Comparison of ENCODE assay signal across 7 cellular contexts in the genomic region with DNA sequence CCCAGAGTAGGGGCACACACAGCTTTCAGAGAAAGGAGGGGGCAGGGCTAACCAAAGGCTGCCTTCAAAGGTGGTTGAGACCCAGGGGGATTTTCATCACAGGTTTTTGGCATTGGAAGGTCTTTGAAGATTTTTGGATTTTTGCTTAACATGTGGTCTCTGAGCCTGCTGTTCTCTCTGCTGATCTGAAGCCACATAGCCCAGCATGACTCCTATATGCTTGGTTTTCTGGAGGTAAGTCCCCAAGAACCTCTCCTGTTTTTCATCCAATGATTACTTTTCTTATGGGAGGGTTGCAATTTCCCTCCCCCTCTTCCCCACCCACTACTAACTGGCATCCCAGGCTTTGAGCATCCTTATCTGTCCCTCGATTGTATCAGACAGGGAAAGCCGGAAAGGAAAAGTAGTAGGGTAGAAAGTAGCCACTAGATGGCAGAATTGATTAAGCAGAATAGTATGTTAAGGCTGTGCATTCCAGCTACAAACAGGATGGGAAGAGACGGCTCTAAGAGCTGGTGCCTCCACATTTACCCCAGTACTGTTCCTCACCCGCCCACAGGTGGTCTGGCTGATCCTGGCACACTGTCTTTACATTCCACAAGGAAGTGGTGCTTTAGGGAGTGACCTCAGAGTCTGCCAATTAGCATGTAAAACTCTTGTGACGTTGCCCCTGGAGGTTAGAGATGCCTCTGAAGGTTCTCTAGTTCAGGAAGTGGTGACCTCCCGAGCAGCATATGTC.
DNase-seq lines count a peak whose midpoint lies in the region; ATAC-seq and TF ChIP-seq lines count a peak whose summit lies in the region.

No MANE protein-coding gene starts in this region.

- no peak overlapping the region for H3K27ac Mint-ChIP-seq in activated T-helper 2 cell treated with anti-CD3 and anti-CD28 coated beads, Interferon-gamma antibody, Interleukin-2, Interleukin-4, amounts not matched to agents 10 μg/mL and 5 μg/mL and 100 μg/mL, durations not matched to agents 14 hours and 24 hours and 36 hours

- H3K27me3 ChIP-seq in cardiac muscle cell = no peaks in the 10 kb centered on the region

- DNase-seq in EL = peak; percentile 70
- peak; percentile 80 for DNase-seq in NCI-H345 (lab: John Stamatoyannopoulos, UW)
- DNase-seq in activated T-helper 2 cell treated with anti-CD3 and anti-CD28 coated beads, Interferon-gamma antibody, Interleukin-2, Interleukin-4, amounts not matched to agents 10 μg/mL and 5 μg/mL and 100 μg/mL, durations not matched to agents 14 hours and 24 hours and 36 hours (ENCODE audit: low spot score) = no peak
- DNase-seq in cardiac muscle cell (ENCODE audit: low read depth in 1 of 2, low spot score in 1 of 2) = peak; percentile 73 to 74
- DNase-seq in renal cortical epithelial cell (ENCODE audit: low read depth) = peak; percentile 61

- intact Hi-C loops in activated T-helper 2 cell treated with anti-CD3 and anti-CD28 coated beads, Interferon-gamma antibody, Interleukin-2, Interleukin-4, amounts not matched to agents 10 μg/mL and 5 μg/mL and 100 μg/mL, durations not matched to agents 14 hours and 24 hours and 36 hours (cut with micrococcal nuclease) = loop anchor here (1.0 to 5.0 kb wide), 2 partner anchors 455 to 841 kb away; no protein-coding TSS in a partner anchor

- H3K9me3 Mint-ChIP-seq in activated T-helper 2 cell treated with anti-CD3 and anti-CD28 coated beads, Interferon-gamma antibody, Interleukin-2, Interleukin-4, amounts not matched to agents 10 μg/mL and 5 μg/mL and 100 μg/mL, durations not matched to agents 14 hours and 24 hours and 36 hours = no peaks in the 10 kb centered on the region

- no peak overlapping the region for H3K27ac ChIP-seq in cardiac muscle cell

- no peaks in the 10 kb centered on the region for H3K9me3 ChIP-seq in cardiac muscle cell (ENCODE audit: low read depth)

- no peak overlapping the region for H3K4me3 ChIP-seq in cardiac muscle cell

- ATAC-seq in GM19463 (IDR thresholded peaks at IDR 0.05; ENCODE audit: unreplicated experiment) (peak; percentile 91), HG03439 (IDR thresholded peaks at IDR 0.05; ENCODE audit: unreplicated experiment) (peak; percentile 87)

- H3K4me1 ChIP-seq in cardiac muscle cell (ENCODE audit: low read depth) = no peaks in the 10 kb centered on the region

- no peaks in the 10 kb centered on the region for H3K27me3 Mint-ChIP-seq in activated T-helper 2 cell treated with anti-CD3 and anti-CD28 coated beads, Interferon-gamma antibody, Interleukin-2, Interleukin-4, amounts not matched to agents 10 μg/mL and 5 μg/mL and 100 μg/mL, durations not matched to agents 14 hours and 24 hours and 36 hours (ENCODE audit: low read depth)

- H3K4me3 Mint-ChIP-seq in activated T-helper 2 cell treated with anti-CD3 and anti-CD28 coated beads, Interferon-gamma antibody, Interleukin-2, Interleukin-4, amounts not matched to agents 10 μg/mL and 5 μg/mL and 100 μg/mL, durations not matched to agents 14 hours and 24 hours and 36 hours (ENCODE audit: low read depth) = peak overlapping the region; percentile 18

- H3K36me3 ChIP-seq in cardiac muscle cell = no peaks in the 10 kb centered on the region

- peak; percentile 70 for TF ChIP-seq CTCF in cardiac muscle cell (IDR thresholded peaks at IDR 0.05; ENCODE audit: low read depth, low read length)

- H3K4me1 Mint-ChIP-seq in activated T-helper 2 cell treated with anti-CD3 and anti-CD28 coated beads, Interferon-gamma antibody, Interleukin-2, Interleukin-4, amounts not matched to agents 10 μg/mL and 5 μg/mL and 100 μg/mL, durations not matched to agents 14 hours and 24 hours and 36 hours (ENCODE audit: low read depth) = peaks cover 5% of the 10 kb centered on the region

- no peaks in the 10 kb centered on the region for H3K36me3 Mint-ChIP-seq in activated T-helper 2 cell treated with anti-CD3 and anti-CD28 coated beads, Interferon-gamma antibody, Interleukin-2, Interleukin-4, amounts not matched to agents 10 μg/mL and 5 μg/mL and 100 μg/mL, durations not matched to agents 14 hours and 24 hours and 36 hours (ENCODE audit: low read depth)
